In genomic region chr13:101179021-101179420, GRCh38 we compare ENCODE assay signal across 21 cellular contexts.
A peak's percentile ranks its signal among the peaks of the same experiment; 100 is the strongest.
DNase-seq lines count a peak whose midpoint lies in the region; TF ChIP-seq lines count a peak whose summit lies in the region.
"Had no signal": no experiment of that assay in that cellular context is flagged by ENCODE, and none has a peak within 500 bp of the region (broad histone marks: within the 10 kb centered on the region; RNA-seq: fewer than 3 reads in every experiment).

No MANE protein-coding gene starts in this region.

- no peak for TF ChIP-seq POLR2A in Peyer's patch (IDR thresholded peaks at IDR 0.05)

- H3K9me3 ChIP-seq in WERI-Rb-1 (ENCODE audit: severe bottlenecking), result peaks cover 3% of the 10 kb centered on the region
- H3K9me3 ChIP-seq in Peyer's patch, result no peaks in the 10 kb centered on the region
- H3K9me3 ChIP-seq: A549; BLaER1 treated with 17β-estradiol and CSF1 and Interleukin-3, amounts not matched to agents 10 nM and 100 nM; Caco-2 had no signal

- no peak for TF ChIP-seq CTCF in WERI-Rb-1 (IDR thresholded peaks at IDR 0.05; ENCODE audit: low read depth, low read length)
- TF ChIP-seq CTCF in Peyer's patch (IDR thresholded peaks at IDR 0.05), result no peak

- no peaks in the 10 kb centered on the region for H3K27me3 ChIP-seq in WERI-Rb-1 (ENCODE audit: insufficient read depth, low read depth, severe bottlenecking)
- no peaks in the 10 kb centered on the region for H3K27me3 ChIP-seq in Peyer's patch
- H3K27me3 ChIP-seq: BLaER1 treated with 17β-estradiol and CSF1 and Interleukin-3, amounts not matched to agents 10 nM and 100 nM had no signal

- H3K4me3 ChIP-seq in WERI-Rb-1 (ENCODE audit: low read depth, low read length), result peak overlapping the region; percentile 5
- H3K4me3 ChIP-seq in Peyer's patch, result no peak overlapping the region
- H3K4me3 ChIP-seq: A549; BLaER1 treated with 17β-estradiol and CSF1 and Interleukin-3, amounts not matched to agents 10 nM and 100 nM; GM12878 had no signal

- H3K4me1 ChIP-seq in Peyer's patch, result no peaks in the 10 kb centered on the region
- H3K4me1 ChIP-seq: A549; BLaER1 treated with 17β-estradiol and CSF1 and Interleukin-3, amounts not matched to agents 10 nM and 100 nM; Caco-2 had no signal

- H3K36me3 ChIP-seq in WERI-Rb-1 (no peaks in the 10 kb centered on the region), Peyer's patch (no peaks in the 10 kb centered on the region)
- H3K36me3 ChIP-seq: BLaER1 treated with 17β-estradiol and CSF1 and Interleukin-3, amounts not matched to agents 10 nM and 100 nM had no signal

- DNase-seq in NCI-H2171 treated with DMSO at 0.1 percent for 48 hours (lab: John Stamatoyannopoulos, UW) (peak; percentile 65), NCI-H2171 (lab: John Stamatoyannopoulos, UW) (no peak), WERI-Rb-1 (no peak), Peyer's patch (no peak), DMS 273 (lab: John Stamatoyannopoulos, UW; ENCODE audit: unreplicated experiment) (no peak)
- DNase-seq: AML-193; Caco-2; Calu3; CD4-positive, alpha-beta T cell; CD8-positive, alpha-beta T cell; DMS 273 treated with DMSO at 0.1 percent for 48 hours; DMS153; DMS53; DND-41; EL; GDM1 had no signal

- peak overlapping the region; percentile 68 for H3K27ac ChIP-seq in WERI-Rb-1
- H3K27ac ChIP-seq in Peyer's patch, result no peak overlapping the region
- H3K27ac ChIP-seq: 22Rv1; A549; BLaER1 treated with 17β-estradiol and CSF1 and Interleukin-3, amounts not matched to agents 10 nM and 100 nM; C4-2B had no signal
